Comparison of ENCODE assay signal across 2 cellular contexts in the genomic region with DNA sequence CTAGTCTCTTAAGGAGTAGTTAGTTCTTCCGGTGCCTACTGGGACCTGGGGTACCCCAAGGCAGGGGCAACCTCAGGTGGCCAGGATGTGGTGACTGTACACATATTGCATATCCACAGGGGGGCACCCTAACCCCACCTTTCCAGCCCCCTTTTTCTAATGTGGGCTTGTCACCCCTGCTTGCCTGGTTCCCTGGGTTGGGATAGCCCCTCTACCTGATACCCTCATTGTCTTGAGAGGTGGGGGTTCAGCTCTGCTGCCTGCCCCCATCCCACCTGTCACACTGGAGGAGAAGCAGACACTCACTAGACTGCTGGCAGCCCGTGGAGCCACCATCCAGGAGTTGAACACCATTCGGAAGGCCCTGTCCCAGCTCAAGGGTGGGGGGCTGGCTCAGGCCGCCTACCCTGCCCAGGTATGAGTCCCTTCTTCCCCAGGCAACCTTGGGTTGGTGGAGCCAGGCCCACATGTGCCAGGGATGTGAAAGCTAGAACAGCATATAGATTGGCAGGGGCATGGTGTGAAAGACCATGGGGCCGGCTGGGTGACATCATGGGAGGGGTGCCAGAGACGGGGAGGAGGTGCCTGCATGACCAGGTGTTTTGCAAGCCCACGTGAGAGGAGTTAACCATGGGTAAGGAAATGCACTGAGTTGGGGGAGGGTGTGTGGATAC.
A peak's percentile ranks its signal among the peaks of the same experiment; 100 is the strongest.
TF ChIP-seq lines count a peak whose summit lies in the region.

No MANE protein-coding gene starts in this region.

TF ChIP-seq in A549, 52 proteins besides CTCF, POLR2A, EP300 and RAD21:
- TF ChIP-seq FOSL2 (IDR thresholded peaks at IDR 0.05): no peak
- TF ChIP-seq FOSL2 (CRISPR knock-in tag; IDR thresholded peaks at IDR 0.05): no peak
- TF ChIP-seq CBX8 (IDR thresholded peaks at IDR 0.05): no peak
- TF ChIP-seq TFCP2L1 (CRISPR knock-in tag; IDR thresholded peaks at IDR 0.05): no peak
- peak; percentile 75 for TF ChIP-seq SMC3 (IDR thresholded peaks at IDR 0.05)
- no peak for TF ChIP-seq ZSCAN20 (CRISPR knock-in tag; IDR thresholded peaks at IDR 0.05)

TF ChIP-seq in endothelial cell of umbilical vein, 7 proteins besides CTCF, POLR2A, EP300 and RAD21:
- TF ChIP-seq MYC (IDR thresholded peaks at IDR 0.05; ENCODE audit: low read depth, low read length) (no peak), JUN (IDR thresholded peaks at IDR 0.05; ENCODE audit: borderline replicate concordance, insufficient read depth, insufficient read length, low read depth) (no peak), FOS (IDR thresholded peaks at IDR 0.05; ENCODE audit: borderline replicate concordance, insufficient read depth, low read length) (no peak), POLR2AphosphoS5 (IDR thresholded peaks at IDR 0.05; ENCODE audit: insufficient read depth, low read depth, low read length) (no peak), EZH2 (IDR thresholded peaks at IDR 0.05; ENCODE audit: borderline replicate concordance, low read depth, low read length, severe bottlenecking) (no peak), GATA2 (IDR thresholded peaks at IDR 0.05; ENCODE audit: insufficient read depth, insufficient read length, low read depth, low read length) (no peak)
- TF ChIP-seq, protein P1, sequence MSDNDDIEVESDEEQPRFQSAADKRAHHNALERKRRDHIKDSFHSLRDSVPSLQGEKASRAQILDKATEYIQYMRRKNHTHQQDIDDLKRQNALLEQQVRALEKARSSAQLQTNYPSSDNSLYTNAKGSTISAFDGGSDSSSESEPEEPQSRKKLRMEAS (IDR thresholded peaks at IDR 0.05; ENCODE audit: insufficient read depth, insufficient read length): no peak
